Comparison of ENCODE assay signal across 8 cellular contexts in the genomic region with DNA sequence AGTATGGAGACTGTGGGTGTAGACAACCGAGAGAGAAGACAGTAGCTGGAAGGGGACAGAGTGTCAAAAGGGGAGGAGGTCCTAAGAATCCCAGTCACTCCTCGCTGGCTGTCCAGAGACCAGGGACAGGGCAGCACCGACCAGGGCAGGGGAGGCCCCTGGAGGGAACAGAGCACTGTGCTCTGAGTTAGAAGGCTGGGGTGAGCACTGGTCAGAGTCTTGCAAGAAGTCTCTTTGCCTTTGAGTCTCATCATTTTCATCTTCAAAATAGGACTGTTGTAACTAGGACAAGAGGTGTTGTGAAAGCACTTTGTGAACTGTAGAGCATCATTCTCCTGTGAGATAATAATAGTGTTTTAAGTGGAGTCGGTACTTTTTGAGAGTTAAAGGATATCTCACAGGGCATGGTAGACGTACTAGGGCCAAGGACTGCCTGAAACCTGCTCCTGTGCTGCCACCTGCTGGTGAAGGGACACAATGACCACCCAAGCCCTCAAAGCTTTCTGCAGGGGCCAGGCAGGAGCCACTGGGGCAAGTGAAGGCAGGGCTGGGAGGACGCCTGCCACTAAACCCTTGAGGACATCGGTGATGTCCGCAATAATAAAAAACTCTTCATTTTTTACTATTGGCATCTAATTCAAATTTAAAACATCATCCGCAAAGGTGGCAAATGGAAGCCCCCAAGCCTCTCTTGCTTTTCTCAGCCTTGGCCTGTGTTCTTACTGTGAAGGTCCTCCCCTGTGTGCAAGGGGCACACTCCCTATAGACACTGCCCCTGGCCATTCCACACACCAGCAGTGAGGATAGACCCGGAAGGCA. TPM values are rescaled to one million over a fixed set of nuclear protein-coding genes. Genes with fewer than 3 reads are reported as not detected.
A peak's percentile ranks its signal among the peaks of the same experiment; 100 is the strongest.
DNase-seq lines count a peak whose midpoint lies in the region; ATAC-seq lines count a peak whose summit lies in the region.

No MANE protein-coding gene starts in this region.

- ATAC-seq in GM18907 (IDR thresholded peaks at IDR 0.05; ENCODE audit: unreplicated experiment) (peak; percentile 78), HG03139 (IDR thresholded peaks at IDR 0.05; ENCODE audit: unreplicated experiment) (peak; percentile 83), left colon (peak; percentile 56)

- DNase-seq in AG08395 (ENCODE audit: low spot score) (peak; percentile 89), NCI-H345 (lab: John Stamatoyannopoulos, UW) (peak; percentile 79), left colon (peak; percentile 76 to 84)
- peak; percentile 52 to 68 (median 58) for DNase-seq in activated CD4-positive, CD25-positive, alpha-beta regulatory T cell (lab: John Stamatoyannopoulos, UW)
- DNase-seq in central memory CD4-positive, alpha-beta T cell, result peak; percentile 60
- DNase-seq in stimulated activated CD4-positive, alpha-beta T cell treated with anti-CD3 and anti-CD28 coated beads, Interleukin-2, amount 100 ng/mL, for 48 hours, result peak; percentile 82 to 83

- intact Hi-C loops in left colon (cut with DNase I, micrococcal nuclease), result loop anchor here (2.0 to 5.0 kb wide), 3 partner anchors 57 to 91 kb away; no protein-coding TSS in a partner anchor

RNA-seq across cellular contexts. Expression of gene SLC6A7, which starts 28.2 kb away (rescaled TPM):
- total RNA-seq in left colon, result 10 to 100 TPM; 13.2 to 30.4 TPM

RNA-seq across cellular contexts. Expression of gene CDX1, which starts 51.5 kb away (rescaled TPM):
- total RNA-seq in left colon, result 100 to 1,000 TPM; 323 to 423 TPM

Comparison
In these comparisons a context has a peak if more than half of its experiments do, and no peak if none do; other contexts are left out.
1. Peak in every context shown above with its lines: DNase-seq and ATAC-seq.